ENCODE assay signal across 20 cellular contexts in the genomic region with DNA sequence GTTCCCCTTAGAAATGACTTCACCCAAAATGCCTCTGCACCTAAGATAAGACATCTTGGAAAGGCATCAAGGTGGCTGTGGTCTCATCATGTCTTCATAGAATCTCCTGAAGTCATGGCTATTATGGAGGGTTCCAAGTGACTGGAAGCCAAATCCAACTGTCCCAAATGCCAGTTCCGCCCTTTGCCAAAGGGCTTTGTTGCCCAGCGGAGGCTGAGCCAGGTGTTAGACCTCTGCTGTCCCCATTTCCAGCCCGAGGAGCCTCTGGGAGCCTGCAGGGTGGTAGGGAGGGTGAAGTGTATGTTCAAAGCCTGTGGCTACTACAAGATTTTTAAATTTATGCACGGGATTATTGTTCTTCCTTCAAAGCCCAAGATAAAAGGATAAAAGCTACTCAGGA. TPM values are rescaled to one million over a fixed set of nuclear protein-coding genes. Genes with fewer than 3 reads are reported as not detected.
DNase-seq lines count a peak whose midpoint lies in the region; ATAC-seq and TF ChIP-seq lines count a peak whose summit lies in the region.
"Had no signal": no experiment of that assay in that cellular context is flagged by ENCODE, and none has a peak within 500 bp of the region (broad histone marks: within the 10 kb centered on the region; RNA-seq: fewer than 3 reads in every experiment).

No MANE protein-coding gene starts in this region.

- H3K27me3 ChIP-seq in right atrium auricular region (no peaks in the 10 kb centered on the region), spleen (replicated peaks in 1 of 7) (no peaks in the 10 kb centered on the region)

- DNase-seq in right atrium auricular region (ENCODE audit: low spot score) (peak; percentile 21), left cardiac atrium (no peak), left lobe of liver (ENCODE audit: low spot score) (peak; percentile 52), spleen (peak; percentile 25), hippocampal formation (lab: John Stamatoyannopoulos, UW) (no peak), GM19238 (ENCODE audit: insufficient read length, low spot score) (no peak), activated gamma-delta T cell treated with Interleukin-2 at 50 U/mL for 16 hours (no peak)
- DNase-seq in stimulated activated CD4-positive, alpha-beta T cell treated with anti-CD3 and anti-CD28 coated beads, Interleukin-4, amount 100 ng/mL, for 4 hours: no peak
- DNase-seq: C1 segment of cervical spinal cord, DMS79 treated with DMSO at 0.1 percent for 48 hours, HFFc6, NCI-H1048, NCI-H1436, NCI-H2029, NCI-H526, PC-3, RPMI8226, SIG-M5 had no signal

- TF ChIP-seq POLR2A in spleen (IDR thresholded peaks at IDR 0.05): no peak

- H3K4me3 ChIP-seq in right atrium auricular region (no peak overlapping the region), spleen (no peak overlapping the region)
- H3K4me3 ChIP-seq: A549 had no signal

- H3K4me1 ChIP-seq in right atrium auricular region: peaks cover 0 to 7% of the 10 kb centered on the region in 2 donors
- H3K4me1 ChIP-seq in spleen: no peaks in the 10 kb centered on the region

- WGBS in spleen, 5 donors: 75 to 92% (median 89%) methylated on average over 4 of the region's 4 CpGs

- no peak overlapping the region for H3K27ac ChIP-seq in right atrium auricular region
- H3K27ac ChIP-seq in spleen: no peak overlapping the region
- H3K27ac ChIP-seq: A549, KMS-11 had no signal

- intact Hi-C loops in left cardiac atrium (cut with DNase I) (no loop called here), spleen (cut with DNase I; ENCODE audit: low total_unique reads) (loop anchor here (10.0 kb wide), 1 partner anchor 62 kb away; no protein-coding TSS in a partner anchor)

- ATAC-seq in left cardiac atrium: no peak
- ATAC-seq in left lobe of liver: peak; percentile 30
- ATAC-seq: A549 had no signal

- TF ChIP-seq CTCF in right atrium auricular region (IDR thresholded peaks at IDR 0.05): no peak
- TF ChIP-seq CTCF in spleen (IDR thresholded peaks at IDR 0.05 in 8 of 11, conservative IDR thresholded peaks at IDR 0.05 in 3 of 11): no peak

- no peaks in the 10 kb centered on the region for H3K9me3 ChIP-seq in right atrium auricular region
- no peaks in the 10 kb centered on the region for H3K9me3 ChIP-seq in spleen
- H3K9me3 ChIP-seq: A549 had no signal

- H3K36me3 ChIP-seq in right atrium auricular region (no peaks in the 10 kb centered on the region), spleen (no peaks in the 10 kb centered on the region)

RNA-seq across cellular contexts. Expression of gene RHOB, which starts 25.7 kb away (rescaled TPM):
- total RNA-seq in right atrium auricular region (100 to 1,000 TPM; 471 to 664 TPM), left cardiac atrium (100 to 1,000 TPM; 224 to 279 TPM), left lobe of liver (250 TPM), spleen (100 to 1,000 TPM in 6 of 7 donors, 10 to 100 TPM in 1; 94.3 to 309 (median 233) TPM)
- 10 to 100 TPM; 32.6 to 69.0 (median 61.0) TPM for polyA plus RNA-seq in spleen

Comparison
In these comparisons a context has a peak if more than half of its experiments do, and no peak if none do; other contexts are left out.
1. DNase-seq: peak in right atrium auricular region (single experiment), left lobe of liver (single experiment) and spleen (single experiment); none in left cardiac atrium (single experiment), hippocampal formation (0 of 2), GM19238 (single experiment), stimulated activated CD4-positive, alpha-beta T cell treated with anti-CD3 and anti-CD28 coated beads, Interleukin-4, amount 100 ng/mL, for 4 hours (0 of 2) and activated gamma-delta T cell treated with Interleukin-2 at 50 U/mL for 16 hours (single experiment).